ENCODE assay signal across 1 cellular context in the genomic region with DNA sequence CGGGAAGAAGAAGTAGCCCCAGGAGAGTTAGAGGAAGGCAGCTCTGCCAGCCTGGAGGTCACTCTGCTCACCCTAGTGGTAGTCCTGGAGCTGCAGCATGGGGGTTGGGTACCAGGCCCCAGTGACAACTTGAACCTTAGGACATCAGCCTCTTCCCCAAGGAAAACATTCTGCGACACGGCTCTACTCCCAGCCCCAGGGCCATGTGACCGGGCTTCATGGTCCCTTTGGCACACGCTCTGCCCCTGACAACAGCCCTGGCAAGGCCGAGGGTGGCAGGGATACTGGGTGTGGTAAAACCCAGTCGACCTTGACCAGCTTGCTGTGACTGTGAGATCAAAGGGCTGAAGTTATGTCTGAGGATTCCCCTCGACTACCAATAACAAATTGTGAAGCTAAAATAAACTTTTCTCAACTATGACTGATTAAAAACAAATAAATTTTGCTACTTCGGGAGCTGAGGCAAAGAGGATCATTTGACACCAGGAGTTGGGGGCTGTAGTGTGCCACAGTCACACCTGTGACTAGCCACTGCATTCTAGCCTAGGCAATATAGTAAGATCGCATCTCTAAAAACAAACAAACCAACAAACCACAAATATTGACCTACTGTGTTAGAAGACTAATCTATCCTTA.
TF ChIP-seq lines count a peak whose summit lies in the region.

No MANE protein-coding gene starts in this region.

TF ChIP-seq in GM23338, 12 proteins besides CTCF, POLR2A, EP300 and RAD21 (continued from another document):
- TF ChIP-seq ZNF462 (CRISPR knock-in tag; IDR thresholded peaks at IDR 0.05) (no peak), ETS1 (IDR thresholded peaks at IDR 0.05) (no peak), JUNB (IDR thresholded peaks at IDR 0.05; ENCODE audit: unreplicated experiment) (no peak), STAT1 (IDR thresholded peaks at IDR 0.05; ENCODE audit: unreplicated experiment) (no peak), CREB1 (CRISPR knock-in tag; IDR thresholded peaks at IDR 0.05; ENCODE audit: low read depth) (no peak), EZH2phosphoT487 (IDR thresholded peaks at IDR 0.05; ENCODE audit: unreplicated experiment) (no peak)
TF ChIP-seq in GM23338: peak in this region for 0.
